In genomic region chr20:10080554-10080953, GRCh38 we compare ENCODE assay signal across 26 cellular contexts.
"Had no signal": no experiment of that assay in that cellular context is flagged by ENCODE, and none has a peak within 500 bp of the region (broad histone marks: within the 10 kb centered on the region; RNA-seq: fewer than 3 reads in every experiment).

No MANE protein-coding gene starts in this region.

- H3K4me3 ChIP-seq: dorsolateral prefrontal cortex, esophagus muscularis mucosa, lung, mucosa of descending colon, pancreas, sigmoid colon, stomach, testis, tibial artery had no signal

- H3K4me3 Mint-ChIP-seq: immature natural killer cell; mesothelial cell of epicardium; naive B cell; natural killer cell treated with Interleukin-12 subunit alpha and Interleukin-12 subunit beta and Interleukin-15 and Interleukin-18, amount 100 ng/mL, for 72 hours; neural crest cell; stimulated activated effector memory CD8-positive, alpha-beta T cell treated with anti-CD3 and anti-CD28 coated beads, Interleukin-12 subunit alpha, Interleukin-12 subunit beta, amount 100 ng/mL, for 72 hours; type B pancreatic cell had no signal

- H3K27me3 ChIP-seq: dorsolateral prefrontal cortex, neutrophil, pancreas, sigmoid colon, stomach, testis, tibial artery had no signal

- H3K27ac ChIP-seq: dorsolateral prefrontal cortex, esophagus muscularis mucosa, neutrophil, sigmoid colon, testis, tibial artery had no signal

- H3K27ac Mint-ChIP-seq: immature natural killer cell; mesothelial cell of epicardium; natural killer cell treated with Interleukin-12 subunit alpha and Interleukin-12 subunit beta and Interleukin-15 and Interleukin-18, amount 100 ng/mL, for 72 hours; stimulated activated effector memory CD8-positive, alpha-beta T cell treated with anti-CD3 and anti-CD28 coated beads, Interleukin-12 subunit alpha, Interleukin-12 subunit beta, amount 100 ng/mL, for 72 hours; type B pancreatic cell had no signal

- H3K9me3 ChIP-seq: esophagus muscularis mucosa, mucosa of descending colon, neutrophil, pancreas, sigmoid colon, stomach, testis, tibial artery had no signal

- H3K4me1 Mint-ChIP-seq: immature natural killer cell; mesothelial cell of epicardium; neural crest cell; stimulated activated effector memory CD8-positive, alpha-beta T cell treated with anti-CD3 and anti-CD28 coated beads, Interleukin-12 subunit alpha, Interleukin-12 subunit beta, amount 100 ng/mL, for 72 hours had no signal

- FAIRE-seq: colon, pancreas had no signal

- H3K36me3 ChIP-seq: esophagus muscularis mucosa, neutrophil, pancreas, sigmoid colon, stomach, tibial artery had no signal

- H3K9me3 Mint-ChIP-seq: mesothelial cell of epicardium; natural killer cell treated with Interleukin-12 subunit alpha and Interleukin-12 subunit beta and Interleukin-15 and Interleukin-18, amount 100 ng/mL, for 72 hours; stimulated activated effector memory CD8-positive, alpha-beta T cell treated with anti-CD3 and anti-CD28 coated beads, Interleukin-12 subunit alpha, Interleukin-12 subunit beta, amount 100 ng/mL, for 72 hours; type B pancreatic cell had no signal

- H3K4me1 ChIP-seq: sigmoid colon had no signal

- H3K36me3 Mint-ChIP-seq: immature natural killer cell; mesothelial cell of epicardium; naive B cell; natural killer cell treated with Interleukin-12 subunit alpha and Interleukin-12 subunit beta and Interleukin-15 and Interleukin-18, amount 100 ng/mL, for 72 hours; stimulated activated effector memory CD8-positive, alpha-beta T cell treated with anti-CD3 and anti-CD28 coated beads, Interleukin-12 subunit alpha, Interleukin-12 subunit beta, amount 100 ng/mL, for 72 hours; type B pancreatic cell had no signal

- DNase-seq: dorsolateral prefrontal cortex; effector CD4-positive, alpha-beta T cell; foreskin melanocyte; hypothalamus; immature natural killer cell; islet precursor cell; mucosa of descending colon; naive B cell; pancreas; sigmoid colon; stimulated activated CD4-positive, alpha-beta T cell treated with anti-CD3 and anti-CD28 coated beads, Interleukin-2, amount 100 ng/mL, for 24 hours; stimulated activated CD4-positive, alpha-beta T cell treated with anti-CD3 and anti-CD28 coated beads, Interleukin-4, amount 100 ng/mL, for 24 hours; stimulated activated naive CD4-positive, alpha-beta T cell treated with Interleukin-2 at 50 U/mL for 16 hours; stomach; testis; tibial artery had no signal

- ATAC-seq: left lobe of liver; mucosa of descending colon; natural killer cell treated with Interleukin-12 subunit alpha and Interleukin-12 subunit beta and Interleukin-15 and Interleukin-18, amount 100 ng/mL, for 72 hours; stimulated activated effector memory CD8-positive, alpha-beta T cell treated with anti-CD3 and anti-CD28 coated beads, Interleukin-12 subunit alpha, Interleukin-12 subunit beta, amount 100 ng/mL, for 72 hours had no signal
